8 cellular contexts compared by ENCODE assay signal in the genomic region with DNA sequence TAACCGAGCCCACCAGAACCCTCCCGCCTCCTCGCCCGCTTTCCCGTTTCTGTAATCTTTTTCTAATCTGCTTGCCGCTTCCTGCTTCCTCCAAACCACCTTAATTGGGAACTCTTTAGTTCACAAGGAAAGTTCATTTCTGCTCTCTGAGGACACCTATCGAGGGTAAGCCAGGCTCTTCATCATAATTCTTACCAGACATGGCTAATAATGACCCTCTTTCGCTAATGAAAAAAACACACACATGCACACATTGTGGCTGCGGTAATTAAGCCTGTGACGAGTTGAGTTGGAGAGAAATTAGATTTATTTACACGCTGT.
DNase-seq lines count a peak whose midpoint lies in the region; ATAC-seq, FAIRE-seq and TF ChIP-seq lines count a peak whose summit lies in the region.

No MANE protein-coding gene starts in this region.

- H3K36me3 ChIP-seq in neural progenitor cell, result no peaks in the 10 kb centered on the region

- peak overlapping the region; percentile 83 for H3K27ac ChIP-seq in neural progenitor cell

- no peak for FAIRE-seq in HTR-8/SVneo (lab: Jason Lieb, UNC)

- TF ChIP-seq CTCF in foreskin fibroblast (IDR thresholded peaks at IDR 0.05; ENCODE audit: low read depth, low read length), result peak; percentile 44
- TF ChIP-seq CTCF in neural progenitor cell (IDR thresholded peaks at IDR 0.05), result peak; percentile 49

- no peaks in the 10 kb centered on the region for H3K27me3 ChIP-seq in neural progenitor cell

- peaks cover 98% of the 10 kb centered on the region for H4K20me1 ChIP-seq in neural progenitor cell (ENCODE audit: low read depth)

- H3K79me2 ChIP-seq in neural progenitor cell (ENCODE audit: low read depth), result peaks cover 77% of the 10 kb centered on the region

- no peak overlapping the region for H3K9ac ChIP-seq in neural progenitor cell

- no peaks in the 10 kb centered on the region for H3K9me3 ChIP-seq in neural progenitor cell (ENCODE audit: low read depth)

- no peak for ATAC-seq in HG02610 (IDR thresholded peaks at IDR 0.05; ENCODE audit: unreplicated experiment)

- peaks cover 63% of the 10 kb centered on the region for H3K4me1 ChIP-seq in neural progenitor cell

- H3K27ac Mint-ChIP-seq in neural progenitor cell, result peak overlapping the region; percentile 87

- peak overlapping the region; percentile 86 for H3K4me2 ChIP-seq in neural progenitor cell

- peaks cover 6% of the 10 kb centered on the region for H3K36me3 Mint-ChIP-seq in neural progenitor cell

- H3K4me3 Mint-ChIP-seq in neural progenitor cell, result peak overlapping the region; percentile 77

- H2AFZ ChIP-seq in neural progenitor cell (replicated peaks), result no peak overlapping the region

- no peaks in the 10 kb centered on the region for H3K9me3 Mint-ChIP-seq in neural progenitor cell

- H3K4me1 Mint-ChIP-seq in neural progenitor cell, result peaks cover 77% of the 10 kb centered on the region

- H3K4me3 ChIP-seq in foreskin fibroblast (ENCODE audit: low read depth in 1 of 2, low read length in 2 of 2) (peak overlapping the region; percentile 24 to 33), neural progenitor cell (peak overlapping the region; percentile 45)

- peaks cover 48% of the 10 kb centered on the region for H3F3A ChIP-seq in neural progenitor cell (ENCODE audit: low read depth)

- peak; percentile 43 for DNase-seq in EL
- DNase-seq in RPMI7951 (ENCODE audit: low read depth), result peak; percentile 32
- DNase-seq in foreskin fibroblast, result peak; percentile 40 to 75
- DNase-seq in neural progenitor cell (ENCODE audit: low spot score), result peak; percentile 75
- DNase-seq in NCI-H2171 treated with DMSO at 0.1 percent for 48 hours (lab: John Stamatoyannopoulos, UW), result no peak
- DNase-seq in AML-193 (lab: John Stamatoyannopoulos, UW), result no peak
- DNase-seq in HTR-8/SVneo (ENCODE audit: insufficient read length, low spot score), result no peak

- H3K27me3 Mint-ChIP-seq in neural progenitor cell (ENCODE audit: insufficient read depth, low read depth), result peaks cover 7% of the 10 kb centered on the region

Comparison
In these comparisons a context has a peak if more than half of its experiments do, and no peak if none do; other contexts are left out.
1. DNase-seq: peak in EL (single experiment), RPMI7951 (single experiment), foreskin fibroblast (2 of 2) and neural progenitor cell (single experiment); none in NCI-H2171 treated with DMSO at 0.1 percent for 48 hours (single experiment), AML-193 (0 of 2) and HTR-8/SVneo (single experiment).